ENCODE assay signal across 16 cellular contexts in genomic region chrX:92213781-92214180, GRCh38.
DNase-seq lines count a peak whose midpoint lies in the region; ATAC-seq and TF ChIP-seq lines count a peak whose summit lies in the region.
"Had no signal": no experiment of that assay in that cellular context is flagged by ENCODE, and none has a peak within 500 bp of the region (broad histone marks: within the 10 kb centered on the region; RNA-seq: fewer than 3 reads in every experiment).

No MANE protein-coding gene starts in this region.

- CTCF ChIA-PET in activated CD4-positive, alpha-beta memory T cell treated with anti-CD3 and anti-CD28 coated beads for 36 hours (lab: Charles Lee), result no interaction called here

- in situ Hi-C loops in astrocyte of the spinal cord (cut with HindIII; ENCODE audit: low sequenced_read_pairs), result no loop called here

- no peak overlapping the region for H3K27ac Mint-ChIP-seq in nephron progenitor cell
- no peak overlapping the region for H3K27ac Mint-ChIP-seq in activated CD4-positive, alpha-beta memory T cell treated with anti-CD3 and anti-CD28 coated beads for 36 hours
- H3K27ac Mint-ChIP-seq in stimulated activated effector memory CD8-positive, alpha-beta T cell treated with anti-CD3 and anti-CD28 coated beads, Interleukin-12 subunit alpha, Interleukin-12 subunit beta, amount 100 ng/mL, for 72 hours, result no peak overlapping the region
- H3K27ac Mint-ChIP-seq: CD4-positive, CD25-positive, alpha-beta regulatory T cell; IgD-negative memory B cell had no signal

- peaks cover 28% of the 10 kb centered on the region for H3K9me3 Mint-ChIP-seq in nephron progenitor cell
- H3K9me3 Mint-ChIP-seq in activated CD4-positive, alpha-beta memory T cell treated with anti-CD3 and anti-CD28 coated beads for 36 hours, result peaks cover 3% of the 10 kb centered on the region
- H3K9me3 Mint-ChIP-seq in stimulated activated effector memory CD8-positive, alpha-beta T cell treated with anti-CD3 and anti-CD28 coated beads, Interleukin-12 subunit alpha, Interleukin-12 subunit beta, amount 100 ng/mL, for 72 hours, result no peaks in the 10 kb centered on the region

- H3K4me1 Mint-ChIP-seq in nephron progenitor cell, result no peaks in the 10 kb centered on the region
- no peaks in the 10 kb centered on the region for H3K4me1 Mint-ChIP-seq in activated CD4-positive, alpha-beta memory T cell treated with anti-CD3 and anti-CD28 coated beads for 36 hours (ENCODE audit: low read depth)
- no peaks in the 10 kb centered on the region for H3K4me1 Mint-ChIP-seq in stimulated activated effector memory CD8-positive, alpha-beta T cell treated with anti-CD3 and anti-CD28 coated beads, Interleukin-12 subunit alpha, Interleukin-12 subunit beta, amount 100 ng/mL, for 72 hours
- H3K4me1 Mint-ChIP-seq: CD4-positive, CD25-positive, alpha-beta regulatory T cell; IgD-negative memory B cell had no signal

- no peak for ATAC-seq in stimulated activated effector memory CD8-positive, alpha-beta T cell treated with anti-CD3 and anti-CD28 coated beads, Interleukin-12 subunit alpha, Interleukin-12 subunit beta, amount 100 ng/mL, for 72 hours

- H3K4me3 Mint-ChIP-seq in nephron progenitor cell, result no peak overlapping the region
- no peak overlapping the region for H3K4me3 Mint-ChIP-seq in activated CD4-positive, alpha-beta memory T cell treated with anti-CD3 and anti-CD28 coated beads for 36 hours
- no peak overlapping the region for H3K4me3 Mint-ChIP-seq in stimulated activated effector memory CD8-positive, alpha-beta T cell treated with anti-CD3 and anti-CD28 coated beads, Interleukin-12 subunit alpha, Interleukin-12 subunit beta, amount 100 ng/mL, for 72 hours
- H3K4me3 Mint-ChIP-seq: CD4-positive, CD25-positive, alpha-beta regulatory T cell; IgD-negative memory B cell had no signal

- no peak for TF ChIP-seq CTCF in astrocyte of the spinal cord (IDR thresholded peaks at IDR 0.05; ENCODE audit: low read depth, low read length)
- TF ChIP-seq CTCF in nephron progenitor cell (IDR thresholded peaks at IDR 0.05), result no peak

- no peak overlapping the region for H3K4me3 ChIP-seq in astrocyte of the spinal cord (ENCODE audit: low read depth, low read length)
- H3K4me3 ChIP-seq: Peyer's patch had no signal

- intact Hi-C loops in activated CD4-positive, alpha-beta memory T cell treated with anti-CD3 and anti-CD28 coated beads for 36 hours (cut with micrococcal nuclease), result no loop called here

- H3K36me3 Mint-ChIP-seq in nephron progenitor cell (ENCODE audit: low read depth), result peaks cover 13% of the 10 kb centered on the region
- H3K36me3 Mint-ChIP-seq in activated CD4-positive, alpha-beta memory T cell treated with anti-CD3 and anti-CD28 coated beads for 36 hours, result no peaks in the 10 kb centered on the region
- H3K36me3 Mint-ChIP-seq in stimulated activated effector memory CD8-positive, alpha-beta T cell treated with anti-CD3 and anti-CD28 coated beads, Interleukin-12 subunit alpha, Interleukin-12 subunit beta, amount 100 ng/mL, for 72 hours, result no peaks in the 10 kb centered on the region
- H3K36me3 Mint-ChIP-seq: CD4-positive, CD25-positive, alpha-beta regulatory T cell; IgD-negative memory B cell had no signal

- H3K27me3 Mint-ChIP-seq in nephron progenitor cell (ENCODE audit: low read depth, poor library complexity), result no peaks in the 10 kb centered on the region
- H3K27me3 Mint-ChIP-seq in activated CD4-positive, alpha-beta memory T cell treated with anti-CD3 and anti-CD28 coated beads for 36 hours, result no peaks in the 10 kb centered on the region
- H3K27me3 Mint-ChIP-seq: CD4-positive, CD25-positive, alpha-beta regulatory T cell; IgD-negative memory B cell had no signal

- DNase-seq in DMS 273 treated with DMSO at 0.1 percent for 48 hours (lab: John Stamatoyannopoulos, UW), result peak; percentile 74
- peak; percentile 48 for DNase-seq in LoVo (ENCODE audit: low spot score)
- DNase-seq in astrocyte of the spinal cord (ENCODE audit: low read depth, low spot score), result peak; percentile 4
- peak; percentile 57 for DNase-seq in foreskin melanocyte
- no peak for DNase-seq in nephron progenitor cell
- no peak for DNase-seq in activated CD4-positive, alpha-beta memory T cell treated with anti-CD3 and anti-CD28 coated beads for 36 hours
- no peak for DNase-seq in NCI-H128 (lab: John Stamatoyannopoulos, UW; ENCODE audit: unreplicated experiment)
- DNase-seq in stimulated activated effector memory CD8-positive, alpha-beta T cell treated with anti-CD3 and anti-CD28 coated beads, Interleukin-12 subunit alpha, Interleukin-12 subunit beta, amount 100 ng/mL, for 72 hours (ENCODE audit: low spot score in 2 of 2), result no peak
- DNase-seq: ACHN; Calu3; CD4-positive, CD25-positive, alpha-beta regulatory T cell; NCI-H146; NCI-H2107; Peyer's patch; SHP77 treated with DMSO at 0.1 percent for 48 hours had no signal

- POLR2A ChIA-PET in activated CD4-positive, alpha-beta memory T cell treated with anti-CD3 and anti-CD28 coated beads for 36 hours (lab: Charles Lee), result no interaction called here

Comparison
In these comparisons a context has a peak if more than half of its experiments do, and no peak if none do; other contexts are left out.
1. DNase-seq: peak in DMS 273 treated with DMSO at 0.1 percent for 48 hours (single experiment), LoVo (single experiment), astrocyte of the spinal cord (single experiment) and foreskin melanocyte (single experiment); none in nephron progenitor cell (single experiment), activated CD4-positive, alpha-beta memory T cell treated with anti-CD3 and anti-CD28 coated beads for 36 hours (single experiment), NCI-H128 (single experiment) and stimulated activated effector memory CD8-positive, alpha-beta T cell treated with anti-CD3 and anti-CD28 coated beads, Interleukin-12 subunit alpha, Interleukin-12 subunit beta, amount 100 ng/mL, for 72 hours (0 of 2).